Comparison of ENCODE assay signal across 2 cellular contexts in genomic region chr17:76544916-76545365, GRCh38.
TF ChIP-seq lines count a peak whose summit lies in the region.

No MANE protein-coding gene starts in this region.

TF ChIP-seq in SK-N-SH, 30 proteins besides CTCF, POLR2A, EP300 and RAD21 (continued from another document):
- no peak for TF ChIP-seq REST (IDR thresholded peaks at IDR 0.05; ENCODE audit: low read depth, low read length)
- TF ChIP-seq MAX (IDR thresholded peaks at IDR 0.05; ENCODE audit: low read depth), result no peak
- TF ChIP-seq NFIC (IDR thresholded peaks at IDR 0.05; ENCODE audit: borderline replicate concordance), result no peak
- TF ChIP-seq MEF2A (IDR thresholded peaks at IDR 0.05; ENCODE audit: borderline replicate concordance, low read depth), result no peak
- TF ChIP-seq TEAD4 (IDR thresholded peaks at IDR 0.05; ENCODE audit: borderline replicate concordance, insufficient read depth), result no peak
- TF ChIP-seq SMC3 (IDR thresholded peaks at IDR 0.05; ENCODE audit: low read depth, low read length), result no peak
- no peak; the same call in 1 of the 2 replicates for TF ChIP-seq GATA2 (CRISPR knock-in tag; IDR thresholded peaks at IDR 0.05)
- no peak for TF ChIP-seq ZBTB33 (IDR thresholded peaks at IDR 0.05; ENCODE audit: borderline replicate concordance, low read depth)
- TF ChIP-seq ELF1 (IDR thresholded peaks at IDR 0.05), result no peak
- no peak for TF ChIP-seq SIN3A (IDR thresholded peaks at IDR 0.05; ENCODE audit: borderline replicate concordance, low read depth, low read length)
- TF ChIP-seq TCF12 (IDR thresholded peaks at IDR 0.05), result no peak
- no peak for TF ChIP-seq PBX3 (IDR thresholded peaks at IDR 0.05)
- no peak for TF ChIP-seq CHD2 (IDR thresholded peaks at IDR 0.05; ENCODE audit: low read length, partially characterized antibody)

TF ChIP-seq in SK-N-SH treated with all-trans-retinoic acid at 6 μM for 48 hours, 23 proteins besides CTCF, POLR2A, EP300 and RAD21 (continued from another document):
- TF ChIP-seq POU6F1 (CRISPR knock-in tag; IDR thresholded peaks at IDR 0.05; ENCODE audit: borderline replicate concordance, low read depth) (no peak), TOX (CRISPR knock-in tag; IDR thresholded peaks at IDR 0.05; ENCODE audit: borderline replicate concordance) (no peak), SNAI2 (CRISPR knock-in tag; IDR thresholded peaks at IDR 0.05) (no peak), TSHZ2 (CRISPR knock-in tag; IDR thresholded peaks at IDR 0.05) (no peak), GLIS3 (CRISPR knock-in tag; IDR thresholded peaks at IDR 0.05) (no peak), ZFP3 (CRISPR knock-in tag; IDR thresholded peaks at IDR 0.05) (no peak), CREB5 (CRISPR knock-in tag; IDR thresholded peaks at IDR 0.05; ENCODE audit: low read depth) (no peak), BACH2 (CRISPR knock-in tag; IDR thresholded peaks at IDR 0.05; ENCODE audit: borderline replicate concordance) (no peak), ZNF8 (CRISPR knock-in tag; IDR thresholded peaks at IDR 0.05) (no peak), ZFP30 (CRISPR knock-in tag; IDR thresholded peaks at IDR 0.05) (no peak), ZNF70 (CRISPR knock-in tag; IDR thresholded peaks at IDR 0.05) (no peak)
